ENCODE assay signal across 18 cellular contexts in genomic region chr4:1174941-1175634, GRCh38. TPM values are rescaled to one million over a fixed set of nuclear protein-coding genes. Genes with fewer than 3 reads are reported as not detected.
A peak's percentile ranks its signal among the peaks of the same experiment; 100 is the strongest.
DNase-seq lines count a peak whose midpoint lies in the region; ATAC-seq, FAIRE-seq and TF ChIP-seq lines count a peak whose summit lies in the region.
"Had no signal": no experiment of that assay in that cellular context is flagged by ENCODE, and none has a peak within 500 bp of the region (broad histone marks: within the 10 kb centered on the region; RNA-seq: fewer than 3 reads in every experiment).

No MANE protein-coding gene starts in this region.

- H3K9ac ChIP-seq in kidney (ENCODE audit: low read length in 2 of 2): no peak overlapping the region

- no peak overlapping the region for H3K4me3 ChIP-seq in kidney (ENCODE audit: low read length in 2 of 2)
- H3K4me3 ChIP-seq in sigmoid colon: no peak overlapping the region

- no peak for ATAC-seq in HG02981 (IDR thresholded peaks at IDR 0.05; ENCODE audit: unreplicated experiment)
- ATAC-seq: activated T-cell treated with anti-CD3 and anti-CD28 coated beads, Interleukin-2, amount 50 U/mL, for 4 hours had no signal

- intact Hi-C loops in kidney (cut with DNase I): no loop called here
- intact Hi-C loops in sigmoid colon (cut with DNase I): no loop called here

- POLR2A ChIA-PET in GM10248 (lab: Yijun Ruan, JAX) (no interaction called here), RWPE1 (lab: Yijun Ruan, JAX; ENCODE audit: low non-redundant PET) (interaction anchor here (0.5 kb wide), 1 partner anchor 11 kb away, joined by 6 read pairs; no protein-coding TSS in a partner anchor)

- H3K27me3 ChIP-seq in sigmoid colon: peaks cover 23 to 29% (median 26%) of the 10 kb centered on the region in 3 donors

- peaks cover 0 to 3% of the 10 kb centered on the region in 2 donors for H3K9me3 ChIP-seq in kidney (ENCODE audit: control insufficient read depth in 1 of 2, low read length in 2 of 2)
- no peaks in the 10 kb centered on the region for H3K9me3 ChIP-seq in sigmoid colon

- H3K36me3 ChIP-seq in kidney (ENCODE audit: control insufficient read depth in 1 of 2, insufficient read depth in 2 of 2, low read length in 2 of 2) (no peaks in the 10 kb centered on the region), sigmoid colon (no peaks in the 10 kb centered on the region)

- FAIRE-seq in kidney (lab: Jason Lieb, UNC): no peak

- TF ChIP-seq EP300 in sigmoid colon (IDR thresholded peaks at IDR 0.05): no peak

- 92 to 94% methylated on average over 20 of the region's 20 CpGs for WGBS in sigmoid colon, 2 donors

- H3K27ac ChIP-seq in RWPE1: peak overlapping the region; percentile 56
- no peak overlapping the region for H3K27ac ChIP-seq in kidney (ENCODE audit: low read depth in 2 of 2, low read length in 2 of 2)
- H3K27ac ChIP-seq in sigmoid colon: peak overlapping the region; percentile 18 to 39 (median 29)

- TF ChIP-seq CTCF in GM10248 (IDR thresholded peaks at IDR 0.05; ENCODE audit: control extremely low read depth, extremely low read depth, low read depth, missing control alignments) (no peak), RWPE1 (conservative IDR thresholded peaks at IDR 0.05; ENCODE audit: low read depth) (no peak), kidney (IDR thresholded peaks at IDR 0.05; ENCODE audit: borderline replicate concordance, extremely low read depth, insufficient read depth) (no peak), sigmoid colon (IDR thresholded peaks at IDR 0.05) (no peak)

- DNase-seq in GM10248 (ENCODE audit: extremely low spot score): peak; percentile 16
- DNase-seq in RWPE1 (ENCODE audit: low spot score): no peak
- DNase-seq in kidney: peak; percentile 71
- DNase-seq in sigmoid colon: peak; percentile 64
- no peak for DNase-seq in SW480 (ENCODE audit: low spot score)
- DNase-seq in middle frontal gyrus (ENCODE audit: extremely low spot score, low spot score): no peak
- DNase-seq: activated CD4-positive, CD25-positive, alpha-beta regulatory T cell treated with anti-CD3 and anti-CD28 coated beads, Interleukin-2, amount 50 U/mL, for 72 hours; activated naive CD4-positive, alpha-beta T cell treated with anti-CD3 and anti-CD28 coated beads for 36 hours; activated T-cell treated with anti-CD3 and anti-CD28 coated beads, Interleukin-2, amount 50 U/mL, for 4 hours; amygdala; CD4-positive, CD25-positive, alpha-beta regulatory T cell; H9; MM.1S; NCI-H1436; NCI-H524; nucleus accumbens; RPMI8226 had no signal

- CTCF ChIA-PET in GM10248 (lab: Yijun Ruan, JAX) (interaction anchor here (1.0 to 1.5 kb wide), 2 partner anchors 8 to 9 kb away, joined by 4 to 5 read pairs; no protein-coding TSS in a partner anchor), RWPE1 (lab: Yijun Ruan, JAX) (no interaction called here)

- H3K4me1 ChIP-seq in kidney (ENCODE audit: control insufficient read depth in 1 of 2, insufficient read depth in 1 of 2, low read depth in 1 of 2, low read length in 2 of 2) (peaks cover 0 to 13% of the 10 kb centered on the region in 2 donors), sigmoid colon (peaks cover 2 to 52% (median 34%) of the 10 kb centered on the region in 4 donors)

- no peak for TF ChIP-seq POLR2A in sigmoid colon (IDR thresholded peaks at IDR 0.05)

RNA-seq across cellular contexts. Expression of gene SPON2, which starts 2.7 kb away (rescaled TPM):
- total RNA-seq in kidney (116 TPM), sigmoid colon (100 to 1,000 TPM in 1 of 4 donors, 10 to 100 TPM in 3; 33.6 to 165 (median 79.8) TPM)
- polyA plus RNA-seq in kidney (ENCODE audit: insufficient read depth, low read depth, low replicate concordance) (16.7 TPM), sigmoid colon (10 to 100 TPM in 2 of 3 donors, 1 to 10 TPM in 1; 8.6 to 33.6 (median 25.2) TPM)

Comparison
In these comparisons a context has a peak if more than half of its experiments do, and no peak if none do; other contexts are left out.
1. DNase-seq: peak in GM10248 (single experiment), kidney (single experiment) and sigmoid colon (single experiment); none in RWPE1 (single experiment), SW480 (single experiment) and middle frontal gyrus (single experiment).
2. H3K27ac ChIP-seq: peak in RWPE1 (single experiment) and sigmoid colon (4 of 4); none in kidney (0 of 2).